8 cellular contexts compared by ENCODE assay signal in genomic region chr9:122265265-122265900, GRCh38. TPM values are rescaled to one million over a fixed set of nuclear protein-coding genes. Genes with fewer than 3 reads are reported as not detected.
DNase-seq lines count a peak whose midpoint lies in the region; ATAC-seq and TF ChIP-seq lines count a peak whose summit lies in the region.

No MANE protein-coding gene starts in this region.

- no peaks in the 10 kb centered on the region for H3K9me3 ChIP-seq in CD4-positive, alpha-beta T cell (ENCODE audit: control insufficient read depth, low read length)
- no peaks in the 10 kb centered on the region for H3K9me3 ChIP-seq in PC-3 (ENCODE audit: low read length)
- H3K9me3 ChIP-seq in subcutaneous abdominal adipose tissue (ENCODE audit: control insufficient read depth in 5 of 5, low read length in 5 of 5): no peaks in the 10 kb centered on the region

- peak overlapping the region; percentile 93 for H2AFZ ChIP-seq in PC-3 (ENCODE audit: low read length)

- peak overlapping the region; percentile 94 for H3K27ac Mint-ChIP-seq in CD4-positive, alpha-beta T cell

- H3K27ac ChIP-seq in CD4-positive, alpha-beta T cell (ENCODE audit: low read depth, low read length): peak overlapping the region; percentile 89
- peak overlapping the region; percentile 89 for H3K27ac ChIP-seq in PC-3 (ENCODE audit: low read length)
- peak overlapping the region; percentile 95 for H3K27ac ChIP-seq in caudate nucleus (ENCODE audit: low read depth, low read length)
- peak overlapping the region; percentile 98 for H3K27ac ChIP-seq in subcutaneous abdominal adipose tissue (ENCODE audit: low read depth, low read length)

- no peaks in the 10 kb centered on the region for H3K9me3 Mint-ChIP-seq in CD4-positive, alpha-beta T cell

- peak; percentile 22 for ATAC-seq in CD4-positive, alpha-beta T cell (ENCODE audit: poor library complexity)
- ATAC-seq in GM19035 (IDR thresholded peaks at IDR 0.05; ENCODE audit: unreplicated experiment) (peak; percentile 30), HG03108 (IDR thresholded peaks at IDR 0.05; ENCODE audit: unreplicated experiment) (peak; percentile 28), PC-3 (peak; percentile 18)

- peak overlapping the region; percentile 90 for H3K4me3 Mint-ChIP-seq in CD4-positive, alpha-beta T cell

- peaks cover 77% of the 10 kb centered on the region for H3K4me1 Mint-ChIP-seq in CD4-positive, alpha-beta T cell (ENCODE audit: low read depth)

- H4K20me1 ChIP-seq in PC-3 (ENCODE audit: low read length): no peaks in the 10 kb centered on the region

- TSS peak; percentile 87 for BruUV-seq in PC-3 (replicated peaks; lab: Mats Ljungman, UMichigan)

- H3K36me3 ChIP-seq in PC-3 (ENCODE audit: low read depth, low read length) (peaks cover 6% of the 10 kb centered on the region; the same call in 1 of the 2 replicates), subcutaneous abdominal adipose tissue (ENCODE audit: control insufficient read depth in 5 of 5, insufficient read depth in 5 of 5, low read length in 5 of 5) (peaks cover 4 to 10% (median 9%) of the 10 kb centered on the region in 5 donors)

- H3K4me2 ChIP-seq in PC-3 (ENCODE audit: low read length): peak overlapping the region; percentile 88

- H3K9ac ChIP-seq in PC-3 (ENCODE audit: low read length) (peak overlapping the region; percentile 98), subcutaneous abdominal adipose tissue (ENCODE audit: low read length in 5 of 5) (peak overlapping the region; percentile 69 to 98 (median 92))

- H3K27me3 ChIP-seq in CD4-positive, alpha-beta T cell (ENCODE audit: control insufficient read depth, insufficient read depth, low read length): no peaks in the 10 kb centered on the region
- H3K27me3 ChIP-seq in PC-3 (ENCODE audit: low read length) (no peaks in the 10 kb centered on the region), subcutaneous abdominal adipose tissue (ENCODE audit: control insufficient read depth in 5 of 5, insufficient read depth in 4 of 5, low read length in 5 of 5) (no peaks in the 10 kb centered on the region)

- H3K4me3 ChIP-seq in PC-3 (ENCODE audit: low read length) (peak overlapping the region; percentile 74), subcutaneous abdominal adipose tissue (ENCODE audit: low read depth in 1 of 5, low read length in 5 of 5) (peak overlapping the region; percentile 70 to 95 (median 88))

- no peak for DNase-seq in CD4-positive, alpha-beta T cell
- DNase-seq in PC-3 (peak; percentile 37), caudate nucleus (lab: John Stamatoyannopoulos, UW) (peak in 3 of 61 donors; percentile 13 to 49 (median 15)), left kidney (ENCODE audit: low read depth, low spot score) (peak; percentile 59), amniotic stem cell (lab: John Stamatoyannopoulos, UW) (no peak)

- intact Hi-C loops in CD4-positive, alpha-beta T cell (cut with DNase I, micrococcal nuclease): loop anchor here (2.0 to 10.0 kb wide), 7 partner anchors 107 to 1681 kb away; partner anchors contain the start of genes CDK5RAP2 (in 1 of the 2), MORN5 (in 1 of the 2), NDUFA8 (in 1 of the 2) and PDCL (in 1 of the 2)
- intact Hi-C loops in PC-3 (cut with micrococcal nuclease): loop anchor here (10.0 kb wide), 1 partner anchor 141 kb away; no protein-coding TSS in a partner anchor

- H3K36me3 Mint-ChIP-seq in CD4-positive, alpha-beta T cell (ENCODE audit: low read depth): peaks cover 35% of the 10 kb centered on the region

- peaks cover 36% of the 10 kb centered on the region for H3K4me1 ChIP-seq in PC-3 (ENCODE audit: insufficient read depth, low read length)
- peaks cover 14 to 60% (median 48%) of the 10 kb centered on the region in 5 donors for H3K4me1 ChIP-seq in subcutaneous abdominal adipose tissue (ENCODE audit: control insufficient read depth in 5 of 5, insufficient read depth in 5 of 5, low read length in 5 of 5)

- no peaks in the 10 kb centered on the region for H3K27me3 Mint-ChIP-seq in CD4-positive, alpha-beta T cell

- H3K79me2 ChIP-seq in PC-3 (ENCODE audit: low read length): peaks cover 68% of the 10 kb centered on the region

- POLR2A ChIA-PET in CD4-positive, alpha-beta T cell (lab: Charles Lee): interaction anchor here (0.6 to 1.7 kb wide), 10 partner anchors 9 to 1472 kb away, joined by 3 to 5 read pairs (median 4); partner anchors contain the start of genes FBXW2, RABGAP1 and TTLL11
- POLR2A ChIA-PET in PC-3 (lab: Charles Lee; ENCODE audit: unreplicated experiment): no interaction called here

- CTCF ChIA-PET in CD4-positive, alpha-beta T cell (lab: Charles Lee): interaction anchor here (1.1 to 1.4 kb wide), 3 partner anchors 12 to 141 kb away, joined by 3 read pairs; no protein-coding TSS in a partner anchor
- CTCF ChIA-PET in PC-3 (lab: Charles Lee): interaction anchor here (0.8 kb wide), 1 partner anchor 140 kb away, joined by 3 read pairs; no protein-coding TSS in a partner anchor

- no peaks in the 10 kb centered on the region for H3F3A ChIP-seq in PC-3 (ENCODE audit: low read length, unreplicated experiment)

- no peak for TF ChIP-seq CTCF in CD4-positive, alpha-beta T cell (IDR thresholded peaks at IDR 0.05)
- TF ChIP-seq CTCF in PC-3 (conservative IDR thresholded peaks at IDR 0.05; ENCODE audit: low read depth, low read length): 0 out of 2 replicates have a peak, but pooled peaks have one; percentile 19

- no peaks in the 10 kb centered on the region for H3K9me2 ChIP-seq in PC-3 (replicated peaks; ENCODE audit: low read length)

RNA-seq across cellular contexts. Expression of gene MRRF, which starts 0.7 kb away (rescaled TPM):
- 10 to 100 TPM; 18.4 to 18.7 TPM for total RNA-seq in CD4-positive, alpha-beta T cell
- 27.0 and 30.2 TPM in 2 replicates for total RNA-seq in PC-3 (2014; rRNA removed)

RNA-seq across cellular contexts. Expression of gene RBM18, which starts 0.7 kb away (rescaled TPM):
- total RNA-seq in CD4-positive, alpha-beta T cell: 10 to 100 TPM; 25.9 to 27.0 TPM
- 5.1 and 8.3 TPM in 2 replicates for total RNA-seq in PC-3 (2014; rRNA removed)

RNA-seq across cellular contexts. Expression of gene LHX6, which starts 36.6 kb away (rescaled TPM):
- total RNA-seq in CD4-positive, alpha-beta T cell: not detected
- total RNA-seq in PC-3 (2014; rRNA removed): 11.1 and 16.5 TPM in 2 replicates

Comparison
In these comparisons a context has a peak if more than half of its experiments do, and no peak if none do; other contexts are left out.
1. DNase-seq: peak in PC-3 (single experiment) and left kidney (single experiment); none in CD4-positive, alpha-beta T cell (0 of 10) and amniotic stem cell (single experiment).
2. RNA of gene LHX6, which starts 36.6 kb away (total RNA-seq): 11.1 to 16.5 TPM in PC-3; not detected in CD4-positive, alpha-beta T cell; every median in the first group is over 10 times any median in the second.
3. Peak in every context shown above with its lines, with median percentiles within 50 percentile points of each other: ATAC-seq and H3K27ac ChIP-seq.